Comparison of ENCODE assay signal across 12 cellular contexts in the genomic region with DNA sequence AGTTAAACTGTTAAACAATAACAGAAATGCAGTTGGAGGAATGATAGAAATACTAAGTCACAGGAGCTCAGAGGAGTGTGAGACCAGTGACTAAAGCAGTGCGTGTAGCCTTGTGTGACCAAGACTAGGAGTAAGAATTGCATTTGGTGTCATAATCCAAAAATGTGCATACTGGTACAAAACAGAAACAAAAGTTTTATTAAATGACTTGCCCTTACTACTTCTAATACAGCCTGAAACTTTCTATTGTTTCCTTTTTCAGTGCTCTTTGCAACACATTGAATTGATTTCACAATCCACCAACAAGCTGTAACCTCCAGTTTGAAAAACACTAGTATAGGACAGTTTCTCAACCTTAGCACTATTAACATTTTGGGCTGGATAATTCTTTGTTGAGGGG. TPM values are rescaled to one million over a fixed set of nuclear protein-coding genes. Genes with fewer than 3 reads are reported as not detected.
A peak's percentile ranks its signal among the peaks of the same experiment; 100 is the strongest.
DNase-seq lines count a peak whose midpoint lies in the region; ATAC-seq and TF ChIP-seq lines count a peak whose summit lies in the region.
"Had no signal": no experiment of that assay in that cellular context is flagged by ENCODE, and none has a peak within 500 bp of the region (broad histone marks: within the 10 kb centered on the region; RNA-seq: fewer than 3 reads in every experiment).

No MANE protein-coding gene starts in this region.

- H3K36me3 Mint-ChIP-seq in stimulated activated memory B cell treated with anti-CD40 and anti-IgM and Interleukin-4, amounts not matched to agents 10 μg/mL and 1 μg/mL and 100 μg/mL, for 72 hours, result peaks cover 36% of the 10 kb centered on the region

- 29% methylated on average over 1 of the region's 1 CpG for WGBS in right lobe of liver (ENCODE audit: insufficient coverage, low coverage, low lambda C conversion rate, missing lambda C conversion rate)
- 83% methylated on average over 1 of the region's 1 CpG for WGBS in suprapubic skin

- H3K9me3 ChIP-seq in right lobe of liver (no peaks in the 10 kb centered on the region), suprapubic skin (no peaks in the 10 kb centered on the region)
- H3K9me3 ChIP-seq: testis had no signal

- TF ChIP-seq CTCF in AG10803 (conservative IDR thresholded peaks at IDR 0.05; ENCODE audit: low read length) (no peak), right lobe of liver (IDR thresholded peaks at IDR 0.05) (no peak), suprapubic skin (IDR thresholded peaks at IDR 0.05) (no peak)

- no peaks in the 10 kb centered on the region for H3K9me3 Mint-ChIP-seq in stimulated activated memory B cell treated with anti-CD40 and anti-IgM and Interleukin-4, amounts not matched to agents 10 μg/mL and 1 μg/mL and 100 μg/mL, for 72 hours

- no peak for TF ChIP-seq EP300 in suprapubic skin (IDR thresholded peaks at IDR 0.05)

- no peaks in the 10 kb centered on the region for H3K27me3 Mint-ChIP-seq in stimulated activated memory B cell treated with anti-CD40 and anti-IgM and Interleukin-4, amounts not matched to agents 10 μg/mL and 1 μg/mL and 100 μg/mL, for 72 hours

- ATAC-seq in HG02973 (IDR thresholded peaks at IDR 0.05; ENCODE audit: unreplicated experiment) (peak; percentile 58), right lobe of liver (peak; percentile 54 to 71 (median 66))
- ATAC-seq in stimulated activated memory B cell treated with anti-CD40 and anti-IgM and Interleukin-4, amounts not matched to agents 10 μg/mL and 1 μg/mL and 100 μg/mL, for 72 hours, result no peak

- H3K27me3 ChIP-seq in right lobe of liver (no peaks in the 10 kb centered on the region), suprapubic skin (no peaks in the 10 kb centered on the region)
- H3K27me3 ChIP-seq: testis had no signal

- no peak overlapping the region for H3K4me3 Mint-ChIP-seq in stimulated activated memory B cell treated with anti-CD40 and anti-IgM and Interleukin-4, amounts not matched to agents 10 μg/mL and 1 μg/mL and 100 μg/mL, for 72 hours

- H3K4me1 ChIP-seq in right lobe of liver (peaks cover 0 to 43% (median 21%) of the 10 kb centered on the region in 4 donors), suprapubic skin (peaks cover 8% of the 10 kb centered on the region)

- TF ChIP-seq POLR2A in right lobe of liver (IDR thresholded peaks at IDR 0.05) (no peak), suprapubic skin (IDR thresholded peaks at IDR 0.05) (no peak)

- H3K27ac ChIP-seq in angular gyrus (ENCODE audit: low read depth, low read length) (peak overlapping the region; percentile 1), right lobe of liver (peak overlapping the region in 2 of 3 donors; percentile 12 to 53), suprapubic skin (no peak overlapping the region)
- H3K27ac ChIP-seq: testis had no signal

- no peak overlapping the region for H3K27ac Mint-ChIP-seq in stimulated activated memory B cell treated with anti-CD40 and anti-IgM and Interleukin-4, amounts not matched to agents 10 μg/mL and 1 μg/mL and 100 μg/mL, for 72 hours

- intact Hi-C loops in right lobe of liver (cut with DNase I), result no loop called here

- peaks cover 50% of the 10 kb centered on the region for H3K4me1 Mint-ChIP-seq in stimulated activated memory B cell treated with anti-CD40 and anti-IgM and Interleukin-4, amounts not matched to agents 10 μg/mL and 1 μg/mL and 100 μg/mL, for 72 hours

- no peak overlapping the region for H3K4me3 ChIP-seq in AG10803 (ENCODE audit: low read length)
- no peak overlapping the region for H3K4me3 ChIP-seq in right lobe of liver
- no peak overlapping the region for H3K4me3 ChIP-seq in suprapubic skin
- H3K4me3 ChIP-seq: testis had no signal

- DNase-seq in AG10803 (ENCODE audit: low read depth) (peak; percentile 83), right lobe of liver (no peak), T1000 (lab: John Stamatoyannopoulos, UW) (no peak), suprapubic skin (ENCODE audit: low spot score in 2 of 2) (no peak), NCI-H524 treated with DMSO at 0.1 percent for 48 hours (lab: John Stamatoyannopoulos, UW) (no peak)
- DNase-seq: dermis blood vessel endothelial cell, KBM-7, NCI-H510A, testis had no signal

- H3K36me3 ChIP-seq in right lobe of liver, result peaks cover 0 to 40% (median 19%) of the 10 kb centered on the region in 4 donors
- H3K36me3 ChIP-seq in suprapubic skin, result peaks cover 50% of the 10 kb centered on the region

RNA-seq across cellular contexts. Expression of a gene that starts 17.1 kb away (rescaled TPM):
- total RNA-seq in right lobe of liver, result 10 to 100 TPM; 40.7 to 71.1 (median 59.8) TPM
- total RNA-seq in suprapubic skin, result 10 to 100 TPM; 56.4 to 96.6 (median 68.6) TPM

RNA-seq across cellular contexts. Expression of a gene that starts 19.3 kb away (rescaled TPM):
- total RNA-seq in right lobe of liver, result 100 to 1,000 TPM in 4 of 6 experiments, 10 to 100 TPM in 2; 84.2 to 186 (median 126) TPM
- 10 to 100 TPM; 19.1 to 37.0 (median 21.8) TPM for total RNA-seq in suprapubic skin

RNA-seq across cellular contexts. Expression of a gene that starts 38.6 kb away (rescaled TPM):
- total RNA-seq in right lobe of liver, result 1 to 10 TPM in 5 of 6 experiments, under 1 TPM in 1; 0.43 to 4.2 (median 1.6) TPM
- total RNA-seq in suprapubic skin, result under 1 TPM in 3 of 4 donors, not detected in 1; 0.19 to 0.80 (median 0.64) TPM

RNA-seq across cellular contexts. Expression of a gene that starts 49.9 kb away (rescaled TPM):
- total RNA-seq in right lobe of liver (100 to 1,000 TPM; 276 to 535 (median 474) TPM), suprapubic skin (100 to 1,000 TPM; 124 to 248 (median 180) TPM)
